Comparison of ENCODE assay signal across 1 cellular context in genomic region chr16:14529010-14529669, GRCh38.
TF ChIP-seq lines count a peak whose summit lies in the region.

No MANE protein-coding gene starts in this region.

TF ChIP-seq in HEK293, 187 proteins besides CTCF, POLR2A, EP300 and RAD21 (continued from another document):
- TF ChIP-seq ZNF26 (tag by site-specific recombination; IDR thresholded peaks at IDR 0.05): no peak
- peak; percentile 66; the same call in 1 of the 2 replicates for TF ChIP-seq ZNF660 (tag by site-specific recombination; IDR thresholded peaks at IDR 0.05)
- TF ChIP-seq ZNF76 (tag by site-specific recombination; IDR thresholded peaks at IDR 0.05; ENCODE audit: borderline replicate concordance, low read depth): no peak
- no peak for TF ChIP-seq ZNF311 (tag by site-specific recombination; IDR thresholded peaks at IDR 0.05; ENCODE audit: borderline replicate concordance)
- TF ChIP-seq ZNF830 (tag by site-specific recombination; IDR thresholded peaks at IDR 0.05; ENCODE audit: low read depth): no peak
- TF ChIP-seq ZNF221 (tag by site-specific recombination; IDR thresholded peaks at IDR 0.05; ENCODE audit: borderline replicate concordance): no peak
- no peak for TF ChIP-seq ZNF473 (tag by site-specific recombination; IDR thresholded peaks at IDR 0.05)
- TF ChIP-seq ZNF354C (tag by site-specific recombination; IDR thresholded peaks at IDR 0.05; ENCODE audit: borderline replicate concordance, low read depth): no peak
- TF ChIP-seq ZNF600 (tag by site-specific recombination; IDR thresholded peaks at IDR 0.05): 0 out of 2 replicates have a peak, but pooled peaks have one; percentile 12
- TF ChIP-seq REPIN1 (tag by site-specific recombination; IDR thresholded peaks at IDR 0.05; ENCODE audit: low read depth): no peak
- TF ChIP-seq ZNF791 (tag by site-specific recombination; IDR thresholded peaks at IDR 0.05): no peak
- no peak for TF ChIP-seq ZNF776 (tag by site-specific recombination; IDR thresholded peaks at IDR 0.05; ENCODE audit: borderline replicate concordance)
- TF ChIP-seq ZNF561 (tag by site-specific recombination; IDR thresholded peaks at IDR 0.05; ENCODE audit: borderline replicate concordance): no peak
- no peak for TF ChIP-seq ZNF558 (tag by site-specific recombination; IDR thresholded peaks at IDR 0.05)
- TF ChIP-seq ZNF629 (tag by site-specific recombination; IDR thresholded peaks at IDR 0.05): 0 out of 2 replicates have a peak, but pooled peaks have one; percentile 24
- no peak for TF ChIP-seq ZBTB26 (tag by site-specific recombination; optimal IDR thresholded peaks at IDR 0.05)
- TF ChIP-seq PRDM1 (tag by site-specific recombination; IDR thresholded peaks at IDR 0.05): no peak
- TF ChIP-seq KLF8 (tag by site-specific recombination; IDR thresholded peaks at IDR 0.05): no peak
- TF ChIP-seq ZNF488 (tag by site-specific recombination; IDR thresholded peaks at IDR 0.05): no peak
TF ChIP-seq in HEK293: peak in this region for 9.
